8 cellular contexts compared by ENCODE assay signal in genomic region chr13:102400619-102401125, GRCh38. TPM values are rescaled to one million over a fixed set of nuclear protein-coding genes. Genes with fewer than 3 reads are reported as not detected.
A peak's percentile ranks its signal among the peaks of the same experiment; 100 is the strongest.
DNase-seq lines count a peak whose midpoint lies in the region; ATAC-seq, FAIRE-seq and TF ChIP-seq lines count a peak whose summit lies in the region.

No MANE protein-coding gene starts in this region.

- H3K4me1 Mint-ChIP-seq in endodermal cell = peaks cover 16% of the 10 kb centered on the region
- H3K4me1 Mint-ChIP-seq in naive thymus-derived CD8-positive, alpha-beta T cell = peaks cover 16 to 29% (median 28%) of the 10 kb centered on the region in 4 donors

- no peak overlapping the region for H3K27ac Mint-ChIP-seq in endodermal cell
- H3K27ac Mint-ChIP-seq in naive thymus-derived CD8-positive, alpha-beta T cell = peak overlapping the region in 2 of 10 donors; percentile 28 to 56

- peak overlapping the region; percentile 60 for H3K4me3 Mint-ChIP-seq in endodermal cell
- peak overlapping the region; percentile 68 to 87 (median 82) for H3K4me3 Mint-ChIP-seq in naive thymus-derived CD8-positive, alpha-beta T cell

- BruUV-seq in Panc1 (replicated peaks; lab: Mats Ljungman, UMichigan) = no TSS peak

- no peak for FAIRE-seq in RCC 7860 (lab: Jason Lieb, UNC)

- WGBS in endodermal cell (ENCODE audit: insufficient coverage in 1 of 2, insufficient read length in 1 of 2), 2 experiments = 3% methylated on average over 8 to 25 of the region's 25 CpGs

- H3K27me3 ChIP-seq in Panc1 (ENCODE audit: control insufficient read depth, insufficient read depth, low read length) (peaks cover 8% of the 10 kb centered on the region), endodermal cell (ENCODE audit: control insufficient read depth, insufficient read depth, low read length, poor library complexity, severe bottlenecking) (peaks cover 55% of the 10 kb centered on the region)

- in situ Hi-C loops in G401 (cut with HindIII; ENCODE audit: low sequenced_read_pairs) (no loop called here), Panc1 (cut with HindIII; ENCODE audit: low pct_unique_long_range_greater_than_20kb, low sequenced_read_pairs) (no loop called here)

- POLR2A ChIA-PET in Panc1 (lab: Charles Lee) = no interaction called here
- POLR2A ChIA-PET in naive thymus-derived CD8-positive, alpha-beta T cell (lab: Charles Lee) = no interaction called here

- no peak overlapping the region for H3K27ac ChIP-seq in Panc1 (ENCODE audit: low read length)
- no peak overlapping the region for H3K27ac ChIP-seq in endodermal cell (ENCODE audit: low read depth, low read length)

- TF ChIP-seq CTCF in Panc1 (IDR thresholded peaks at IDR 0.05) = no peak
- TF ChIP-seq CTCF in endodermal cell (conservative IDR thresholded peaks at IDR 0.05) = no peak

- DNase-seq in G401 (ENCODE audit: low spot score) (peak; percentile 80), Panc1 (ENCODE audit: low read depth, low spot score) (no peak), endodermal cell (peak; percentile 75), RCC 7860 (ENCODE audit: low spot score) (no peak)
- peak in 1 of 10 donors; percentile 16 for DNase-seq in naive thymus-derived CD8-positive, alpha-beta T cell
- no peak for DNase-seq in activated effector memory CD4-positive, alpha-beta T cell treated with anti-CD3 and anti-CD28 coated beads, Interleukin-2, amount 50 U/mL, for 16 hours
- no peak for DNase-seq in effector CD4-positive, alpha-beta T cell

- H3K36me3 ChIP-seq in Panc1 (ENCODE audit: control insufficient read depth, insufficient read depth, low read length) = no peaks in the 10 kb centered on the region
- no peaks in the 10 kb centered on the region for H3K36me3 ChIP-seq in endodermal cell (ENCODE audit: control insufficient read depth, insufficient read depth, low read length)

- ATAC-seq in Panc1 (0 out of 2 replicates have a peak, but pooled peaks have one; percentile 42), HG03139 (IDR thresholded peaks at IDR 0.05; ENCODE audit: unreplicated experiment) (no peak)
- peak; percentile 7 to 26 for ATAC-seq in naive thymus-derived CD8-positive, alpha-beta T cell

- H3K27me3 Mint-ChIP-seq in endodermal cell (ENCODE audit: insufficient read depth) = peaks cover 67% of the 10 kb centered on the region
- H3K27me3 Mint-ChIP-seq in naive thymus-derived CD8-positive, alpha-beta T cell = peaks cover 33 to 74% (median 45%) of the 10 kb centered on the region in 5 donors

- no peaks in the 10 kb centered on the region for H3K9me3 Mint-ChIP-seq in endodermal cell
- peaks cover 0 to 3% (median 0%) of the 10 kb centered on the region in 9 donors for H3K9me3 Mint-ChIP-seq in naive thymus-derived CD8-positive, alpha-beta T cell

- peak overlapping the region; percentile 41 to 44 for H3K4me3 ChIP-seq in Panc1 (ENCODE audit: low read depth in 2 of 2, low read length in 2 of 2)
- peak overlapping the region; percentile 81 for H3K4me3 ChIP-seq in endodermal cell (ENCODE audit: low read length)

- intact Hi-C loops in Panc1 (cut with micrococcal nuclease; ENCODE audit: unreplicated experiment) = no loop called here

- no peak overlapping the region for H3K9ac ChIP-seq in endodermal cell (ENCODE audit: extremely low read depth, low read length, poor library complexity, severe bottlenecking)

- no peaks in the 10 kb centered on the region for H3K36me3 Mint-ChIP-seq in endodermal cell (ENCODE audit: low read depth)
- no peaks in the 10 kb centered on the region for H3K36me3 Mint-ChIP-seq in naive thymus-derived CD8-positive, alpha-beta T cell

- H3K4me1 ChIP-seq in Panc1 (ENCODE audit: control insufficient read depth, insufficient read depth, low read length) = peaks cover 9% of the 10 kb centered on the region
- H3K4me1 ChIP-seq in endodermal cell (ENCODE audit: control insufficient read depth, insufficient read depth, low read length) = peaks cover 3% of the 10 kb centered on the region

- CTCF ChIA-PET in Panc1 (lab: Charles Lee) = no interaction called here

- H3K9me3 ChIP-seq in Panc1 (ENCODE audit: control insufficient read depth, insufficient read depth, low read depth, low read length) (no peaks in the 10 kb centered on the region), endodermal cell (ENCODE audit: control insufficient read depth, low read length) (no peaks in the 10 kb centered on the region)

RNA-seq across cellular contexts. Expression of gene FGF14, which starts 1.2 kb away (rescaled TPM):
- not detected in 2 replicates for total RNA-seq in G401 (2014; rRNA removed; shearing (Covaris generic))
- total RNA-seq in Panc1 (2021; ENCODE audit: unreplicated experiment) (0.03 TPM), endodermal cell (under 1 TPM; 0.15 to 0.26 TPM)
- polyA plus RNA-seq in Panc1 (2012; ENCODE audit: insufficient read length) = 0.04 TPM
- polyA plus RNA-seq in endodermal cell (2013, experiment 1 of 2) = 1.4 TPM
- polyA plus RNA-seq in endodermal cell (2013, experiment 2 of 2) = 0.83 TPM
- total RNA-seq in naive thymus-derived CD8-positive, alpha-beta T cell = not detected
- not detected for polyA plus RNA-seq in naive thymus-derived CD8-positive, alpha-beta T cell

Comparison
In these comparisons a context has a peak if more than half of its experiments do, and no peak if none do; other contexts are left out.
1. DNase-seq: peak in G401 (single experiment) and endodermal cell (single experiment); none in Panc1 (single experiment), RCC 7860 (single experiment), activated effector memory CD4-positive, alpha-beta T cell treated with anti-CD3 and anti-CD28 coated beads, Interleukin-2, amount 50 U/mL, for 16 hours (single experiment) and effector CD4-positive, alpha-beta T cell (single experiment).